Comparison of ENCODE assay signal across 1 cellular context in the genomic region with DNA sequence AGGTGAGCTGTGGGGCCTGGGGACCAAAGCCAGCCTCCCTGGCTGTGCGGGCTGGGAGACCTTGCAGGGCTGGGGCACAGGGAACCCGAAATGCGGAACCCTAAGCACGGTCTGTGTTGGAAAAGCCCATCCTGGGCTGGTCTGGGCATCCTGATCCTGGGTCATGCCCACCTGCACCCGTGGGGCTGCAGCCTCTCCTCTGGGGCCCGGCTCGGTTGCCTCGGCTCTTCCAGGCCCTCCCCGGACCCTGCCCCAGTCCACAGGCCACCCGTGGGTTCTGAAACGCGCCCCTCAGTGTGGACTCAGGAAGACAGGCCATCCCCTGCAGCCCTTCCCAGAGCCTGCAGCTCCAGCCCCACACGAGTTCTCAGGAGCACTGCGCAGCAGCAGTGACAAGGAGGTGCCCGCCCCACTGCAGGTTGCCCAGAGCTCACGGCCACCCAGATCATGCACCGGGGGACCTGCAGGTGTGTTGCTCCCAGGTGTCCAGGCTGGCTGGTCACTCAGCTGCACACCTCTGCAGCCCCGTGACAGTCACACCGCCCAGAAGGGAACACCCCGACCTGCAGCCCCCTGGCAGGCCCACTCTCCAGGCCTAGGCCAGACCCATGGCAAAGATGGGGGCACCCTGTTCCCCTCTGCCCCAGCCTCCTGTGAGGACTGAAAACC.
TF ChIP-seq lines count a peak whose summit lies in the region.

No MANE protein-coding gene starts in this region.

TF ChIP-seq in SK-N-SH, 30 proteins besides CTCF, POLR2A, EP300 and RAD21:
- TF ChIP-seq TEAD4 (IDR thresholded peaks at IDR 0.05; ENCODE audit: borderline replicate concordance, insufficient read depth) (no peak), USF2 (IDR thresholded peaks at IDR 0.05; ENCODE audit: borderline replicate concordance, low read depth, low read length) (no peak), CHD2 (IDR thresholded peaks at IDR 0.05; ENCODE audit: low read length, partially characterized antibody) (no peak)
